32 cellular contexts compared by ENCODE assay signal in the genomic region with DNA sequence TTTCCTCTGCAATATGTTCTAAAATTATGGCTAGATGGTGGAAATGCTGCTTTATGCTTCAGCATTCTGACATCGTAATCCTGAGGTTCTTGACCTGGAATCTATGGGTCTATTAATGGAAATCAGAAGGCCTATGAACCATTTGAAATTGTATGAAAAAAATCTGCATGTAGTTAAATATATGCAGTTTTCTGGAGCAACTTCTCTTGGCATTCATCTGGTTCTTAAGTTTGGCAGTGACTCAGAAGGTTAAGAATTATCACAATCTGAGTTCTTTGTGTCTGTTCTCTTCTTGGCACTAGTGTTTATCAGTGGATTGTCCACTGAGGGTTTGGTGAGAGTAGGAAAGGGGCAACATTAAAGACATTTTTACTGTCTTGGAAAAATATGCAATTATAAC.
A peak's percentile ranks its signal among the peaks of the same experiment; 100 is the strongest.
DNase-seq lines count a peak whose midpoint lies in the region; ATAC-seq and TF ChIP-seq lines count a peak whose summit lies in the region.
"Had no signal": no experiment of that assay in that cellular context is flagged by ENCODE, and none has a peak within 500 bp of the region (broad histone marks: within the 10 kb centered on the region; RNA-seq: fewer than 3 reads in every experiment).

No MANE protein-coding gene starts in this region.

- no peak overlapping the region for H3K4me3 ChIP-seq in fibroblast of the aortic adventitia (ENCODE audit: low read depth, low read length)
- H3K4me3 ChIP-seq: body of pancreas, ovary had no signal

- H3K4me1 Mint-ChIP-seq in activated CD4-positive, alpha-beta T cell treated with anti-CD3 and anti-CD28 coated beads, Interleukin-2, amount 10 ng/mL, durations not matched to agents 7 days and 5 days = no peaks in the 10 kb centered on the region

- no peak for ATAC-seq in GM21515 (IDR thresholded peaks at IDR 0.05; ENCODE audit: unreplicated experiment)
- ATAC-seq: body of pancreas, HepG2, left colon, PC-3, right cardiac atrium, Right ventricle myocardium inferior had no signal

- TF ChIP-seq CTCF in fibroblast of the aortic adventitia (IDR thresholded peaks at IDR 0.05; ENCODE audit: insufficient read depth, low read length) = no peak

- peak; percentile 9 for DNase-seq in HS-27A (ENCODE audit: low read depth)
- DNase-seq in astrocyte of the hippocampus (ENCODE audit: low read depth, low spot score) = peak; percentile 42
- peak; percentile 56 for DNase-seq in fibroblast of the aortic adventitia (ENCODE audit: low read depth)
- no peak for DNase-seq in activated CD4-positive, alpha-beta T cell treated with anti-CD3 and anti-CD28 coated beads, Interleukin-2, amount 10 ng/mL, durations not matched to agents 7 days and 5 days
- no peak for DNase-seq in amygdala (lab: John Stamatoyannopoulos, UW)
- no peak for DNase-seq in NCI-H2107 treated with DMSO at 0.1 percent for 48 hours (lab: John Stamatoyannopoulos, UW; ENCODE audit: unreplicated experiment)
- DNase-seq: activated CD4-positive, alpha-beta T cell treated with anti-CD3 and anti-CD28 coated beads for 4 hours; activated CD8-positive, alpha-beta memory T cell treated with anti-CD3 and anti-CD28 coated beads for 24 hours; activated effector memory CD4-positive, alpha-beta T cell treated with Interleukin-2 at 50 U/mL for 16 hours; body of pancreas; Calu3; effector CD4-positive, alpha-beta T cell; H9; hippocampal formation; Kasumi-1; left colon; mammary epithelial cell; NCI-H1694; NCI-H2171 treated with DMSO at 0.1 percent for 48 hours; NCI-H524 treated with DMSO at 0.1 percent for 48 hours; ovary; PC-3; right cardiac atrium; stimulated activated CD4-positive, alpha-beta T cell treated with anti-CD3 and anti-CD28 coated beads, Interleukin-12 subunit alpha, Interleukin-12 subunit beta, amount 100 ng/mL, for 4 hours; stimulated activated CD4-positive, alpha-beta T cell treated with anti-CD3 and anti-CD28 coated beads, Interleukin-4, amount 100 ng/mL, for 1 hour; substantia nigra had no signal

- no peak overlapping the region for H3K4me3 Mint-ChIP-seq in activated CD4-positive, alpha-beta T cell treated with anti-CD3 and anti-CD28 coated beads, Interleukin-2, amount 10 ng/mL, durations not matched to agents 7 days and 5 days
- H3K4me3 Mint-ChIP-seq: activated naive CD8-positive, alpha-beta T cell; H9; T-helper 2 cell treated with Interferon-gamma antibody and Interleukin-4, amounts not matched to agents 5 μg/mL and 100 μg/mL, for 36 hours; type B pancreatic cell had no signal

- CTCF ChIA-PET in activated CD4-positive, alpha-beta T cell treated with anti-CD3 and anti-CD28 coated beads, Interleukin-2, amount 10 ng/mL, durations not matched to agents 7 days and 5 days (lab: Charles Lee) = no interaction called here

- POLR2A ChIA-PET in activated CD4-positive, alpha-beta T cell treated with anti-CD3 and anti-CD28 coated beads, Interleukin-2, amount 10 ng/mL, durations not matched to agents 7 days and 5 days (lab: Charles Lee) = no interaction called here

- H3K36me3 Mint-ChIP-seq in activated CD4-positive, alpha-beta T cell treated with anti-CD3 and anti-CD28 coated beads, Interleukin-2, amount 10 ng/mL, durations not matched to agents 7 days and 5 days (ENCODE audit: low read depth) = no peaks in the 10 kb centered on the region
- H3K36me3 Mint-ChIP-seq: activated naive CD8-positive, alpha-beta T cell; type B pancreatic cell had no signal

- H3K9me3 Mint-ChIP-seq in activated CD4-positive, alpha-beta T cell treated with anti-CD3 and anti-CD28 coated beads, Interleukin-2, amount 10 ng/mL, durations not matched to agents 7 days and 5 days = no peaks in the 10 kb centered on the region
- H3K9me3 Mint-ChIP-seq: H9; T-helper 2 cell treated with Interferon-gamma antibody and Interleukin-4, amounts not matched to agents 5 μg/mL and 100 μg/mL, for 36 hours; type B pancreatic cell had no signal

- H3K27me3 Mint-ChIP-seq in activated CD4-positive, alpha-beta T cell treated with anti-CD3 and anti-CD28 coated beads, Interleukin-2, amount 10 ng/mL, durations not matched to agents 7 days and 5 days = no peaks in the 10 kb centered on the region
- H3K27me3 Mint-ChIP-seq: type B pancreatic cell had no signal

- no peak overlapping the region for H3K27ac Mint-ChIP-seq in activated CD4-positive, alpha-beta T cell treated with anti-CD3 and anti-CD28 coated beads, Interleukin-2, amount 10 ng/mL, durations not matched to agents 7 days and 5 days
- H3K27ac Mint-ChIP-seq: activated naive CD8-positive, alpha-beta T cell; H9; T-helper 2 cell treated with Interferon-gamma antibody and Interleukin-4, amounts not matched to agents 5 μg/mL and 100 μg/mL, for 36 hours; type B pancreatic cell had no signal

Comparison
In these comparisons a context has a peak if more than half of its experiments do, and no peak if none do; other contexts are left out.
1. DNase-seq: peak in HS-27A (single experiment), astrocyte of the hippocampus (single experiment) and fibroblast of the aortic adventitia (single experiment); none in activated CD4-positive, alpha-beta T cell treated with anti-CD3 and anti-CD28 coated beads, Interleukin-2, amount 10 ng/mL, durations not matched to agents 7 days and 5 days (single experiment), amygdala (0 of 56) and NCI-H2107 treated with DMSO at 0.1 percent for 48 hours (single experiment).